In the genomic region with DNA sequence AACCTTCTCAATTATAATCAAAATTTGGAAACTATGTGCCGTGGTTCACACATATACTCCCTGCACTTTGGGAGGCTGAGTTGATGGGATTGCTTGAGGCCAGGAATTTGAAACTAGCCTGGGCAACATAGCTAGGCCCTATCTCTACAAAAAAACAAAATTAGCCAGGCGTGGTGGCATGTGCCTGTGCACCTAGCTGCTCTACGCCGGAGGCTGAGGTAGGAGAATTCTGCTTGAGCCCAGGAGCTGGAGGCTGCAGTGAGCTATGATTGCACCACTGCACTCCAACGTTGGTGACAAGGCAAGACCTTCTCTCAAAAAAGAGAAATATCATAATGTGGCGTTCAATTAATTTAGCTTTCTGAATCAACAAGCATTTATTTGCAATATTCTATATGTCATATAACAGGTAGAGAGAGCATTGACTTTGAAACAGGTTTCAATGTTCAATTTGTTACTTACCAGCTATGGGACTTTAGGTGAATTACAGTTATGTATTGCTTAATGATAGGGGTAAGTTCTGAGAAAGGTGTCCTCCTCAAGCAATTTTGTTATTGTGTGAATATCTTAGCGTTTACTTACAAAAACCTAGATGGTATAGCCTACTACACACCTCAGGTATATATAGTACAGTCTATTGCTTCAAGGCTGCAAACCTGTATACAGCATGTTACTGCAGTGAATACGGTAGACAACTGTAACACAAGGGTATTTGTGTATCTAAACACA, we compare ENCODE assay signal across 14 cellular contexts. TPM values are rescaled to one million over a fixed set of nuclear protein-coding genes. Genes with fewer than 3 reads are reported as not detected.
DNase-seq lines count a peak whose midpoint lies in the region; ATAC-seq and TF ChIP-seq lines count a peak whose summit lies in the region.
"Had no signal": no experiment of that assay in that cellular context is flagged by ENCODE, and none has a peak within 500 bp of the region (broad histone marks: within the 10 kb centered on the region; RNA-seq: fewer than 3 reads in every experiment).

No MANE protein-coding gene starts in this region.

- H3K4me2 ChIP-seq in trophoblast cell (ENCODE audit: low read length): no peak overlapping the region

- no peak overlapping the region for H4K12ac ChIP-seq in trophoblast cell (ENCODE audit: low read depth, low read length)

- POLR2A ChIA-PET in Caco-2 (lab: Charles Lee): no interaction called here

- no peaks in the 10 kb centered on the region for H3K27me3 Mint-ChIP-seq in CD4-positive, CD25-positive, alpha-beta regulatory T cell
- no peaks in the 10 kb centered on the region for H3K27me3 Mint-ChIP-seq in Caco-2 (ENCODE audit: insufficient read depth, unreplicated experiment)
- H3K27me3 Mint-ChIP-seq: CD8-positive, alpha-beta memory T cell; IgD-negative memory B cell had no signal

- peaks cover 15% of the 10 kb centered on the region for H3K79me1 ChIP-seq in trophoblast cell (ENCODE audit: low read length)

- peaks cover 8% of the 10 kb centered on the region for H3K79me2 ChIP-seq in trophoblast cell (ENCODE audit: control insufficient read depth, insufficient read depth, low read length, poor library complexity)

- H3K4me1 Mint-ChIP-seq in CD4-positive, CD25-positive, alpha-beta regulatory T cell: peaks cover 23 to 52% (median 36%) of the 10 kb centered on the region in 4 donors
- H3K4me1 Mint-ChIP-seq in Caco-2 (ENCODE audit: low read depth, unreplicated experiment): peaks cover 28% of the 10 kb centered on the region

- no peaks in the 10 kb centered on the region for H3K9me3 Mint-ChIP-seq in CD4-positive, CD25-positive, alpha-beta regulatory T cell
- H3K9me3 Mint-ChIP-seq in Caco-2 (ENCODE audit: unreplicated experiment): no peaks in the 10 kb centered on the region
- H3K9me3 Mint-ChIP-seq: CD8-positive, alpha-beta memory T cell; IgD-negative memory B cell had no signal

- no peak for TF ChIP-seq CTCF in Caco-2 (IDR thresholded peaks at IDR 0.05; ENCODE audit: insufficient read depth in 1 of 2, low read depth in 1 of 2, low read length in 1 of 2, severe bottlenecking in 1 of 2, unreplicated experiment in 1 of 2)

- CTCF ChIA-PET in Caco-2 (lab: Charles Lee): interaction anchor here (2.6 kb wide), 1 partner anchor 20 kb away, joined by 26 read pairs; no protein-coding TSS in a partner anchor

- no peak overlapping the region for H2BK120ac ChIP-seq in trophoblast cell (ENCODE audit: insufficient read depth, low read length, poor library complexity)

- H3K9ac ChIP-seq in SK-N-MC (ENCODE audit: insufficient read length): no peak overlapping the region
- no peak overlapping the region for H3K9ac ChIP-seq in trophoblast cell (ENCODE audit: low read length)

- H2BK5ac ChIP-seq in trophoblast cell (ENCODE audit: low read depth, low read length, poor library complexity): no peak overlapping the region

- H3K27ac Mint-ChIP-seq in CD4-positive, CD25-positive, alpha-beta regulatory T cell: peak overlapping the region in 1 of 3 donors; percentile 60
- no peak overlapping the region for H3K27ac Mint-ChIP-seq in Caco-2 (ENCODE audit: unreplicated experiment)
- H3K27ac Mint-ChIP-seq: IgD-negative memory B cell had no signal

- H3K36me3 Mint-ChIP-seq in CD4-positive, CD25-positive, alpha-beta regulatory T cell: no peaks in the 10 kb centered on the region
- peaks cover 39% of the 10 kb centered on the region for H3K36me3 Mint-ChIP-seq in Caco-2 (ENCODE audit: insufficient read depth, unreplicated experiment)

- BruUV-seq in Caco-2 (replicated peaks; lab: Mats Ljungman, UMichigan): no TSS peak

- peak overlapping the region in 3 of 4 donors; percentile 38 to 83 (median 55) for H3K4me3 Mint-ChIP-seq in CD4-positive, CD25-positive, alpha-beta regulatory T cell
- H3K4me3 Mint-ChIP-seq in Caco-2 (ENCODE audit: unreplicated experiment): peak overlapping the region; percentile 84

- no peak overlapping the region for H2BK12ac ChIP-seq in trophoblast cell (ENCODE audit: low read length)

- no peak overlapping the region for H3K14ac ChIP-seq in trophoblast cell (ENCODE audit: low read length)

- no peak for ATAC-seq in CD4-positive, CD25-positive, alpha-beta regulatory T cell (ENCODE audit: low read depth in 2 of 2)
- ATAC-seq in HG03159 (IDR thresholded peaks at IDR 0.05; ENCODE audit: unreplicated experiment) (no peak), HG02840 (IDR thresholded peaks at IDR 0.05; ENCODE audit: low FRiP score, unreplicated experiment) (no peak)

- no peak overlapping the region for H4K8ac ChIP-seq in trophoblast cell (ENCODE audit: low read depth, low read length)

- H3K9me3 ChIP-seq in CD4-positive, CD25-positive, alpha-beta regulatory T cell (ENCODE audit: control insufficient read depth in 2 of 2, low read length in 2 of 2): no peaks in the 10 kb centered on the region
- no peaks in the 10 kb centered on the region for H3K9me3 ChIP-seq in Caco-2
- no peaks in the 10 kb centered on the region for H3K9me3 ChIP-seq in SK-N-MC (ENCODE audit: low read depth, low read length)
- H3K9me3 ChIP-seq in trophoblast cell (ENCODE audit: insufficient read depth, low read depth, low read length): peaks cover 8% of the 10 kb centered on the region
- H3K9me3 ChIP-seq: BE2C had no signal

- no peak overlapping the region for H3K4ac ChIP-seq in trophoblast cell (ENCODE audit: low read depth, low read length)

- no peak overlapping the region for H2AK5ac ChIP-seq in trophoblast cell (ENCODE audit: low read length)

- no peaks in the 10 kb centered on the region for H3K36me3 ChIP-seq in CD4-positive, CD25-positive, alpha-beta regulatory T cell (ENCODE audit: control insufficient read depth, insufficient read depth, low read length)
- no peaks in the 10 kb centered on the region for H3K36me3 ChIP-seq in Caco-2 (ENCODE audit: control insufficient read depth, insufficient read depth, low read length)
- H3K36me3 ChIP-seq in SK-N-MC (ENCODE audit: insufficient read depth, low read length): no peaks in the 10 kb centered on the region
- H3K36me3 ChIP-seq in trophoblast cell (ENCODE audit: control insufficient read depth in 1 of 2, insufficient read depth in 2 of 2, low read length in 2 of 2): no peaks in the 10 kb centered on the region
- H3K36me3 ChIP-seq: BE2C had no signal

- H3K23ac ChIP-seq in trophoblast cell (ENCODE audit: low read length): no peak overlapping the region

- DNase-seq in CD4-positive, CD25-positive, alpha-beta regulatory T cell: no peak
- DNase-seq in Caco-2 (no peak), SK-N-MC (ENCODE audit: low read depth, low spot score) (no peak), trophoblast cell (peak; percentile 88 to 89), GOT3 (lab: John Stamatoyannopoulos, UW) (no peak)
- DNase-seq: BE2C; CD8-positive, alpha-beta memory T cell; DMS53; GF-D8; HCEC 1CT had no signal

- no peak overlapping the region for H4K91ac ChIP-seq in trophoblast cell (ENCODE audit: low read depth, low read length)

- no peak overlapping the region for H3K27ac ChIP-seq in CD4-positive, CD25-positive, alpha-beta regulatory T cell (ENCODE audit: insufficient read depth, low read length, poor library complexity, severe bottlenecking)
- H3K27ac ChIP-seq in SK-N-MC (peak overlapping the region; percentile 73), trophoblast cell (ENCODE audit: low read depth, low read length) (no peak overlapping the region)
- H3K27ac ChIP-seq: C4-2B had no signal

- no peak overlapping the region for H2AFZ ChIP-seq in trophoblast cell (ENCODE audit: insufficient read depth, low read length, poor library complexity)

- no peak overlapping the region for H3K4me3 ChIP-seq in CD4-positive, CD25-positive, alpha-beta regulatory T cell (ENCODE audit: low read depth, low read length)
- H3K4me3 ChIP-seq in Caco-2 (ENCODE audit: low read depth, low read length) (no peak overlapping the region), SK-N-MC (no peak overlapping the region; the same call in 1 of the 2 replicates), trophoblast cell (ENCODE audit: low read depth, low read length) (no peak overlapping the region)

- peaks cover 36% of the 10 kb centered on the region for H3K4me1 ChIP-seq in CD4-positive, CD25-positive, alpha-beta regulatory T cell (ENCODE audit: control insufficient read depth, insufficient read depth, low read length, poor library complexity, severe bottlenecking)
- peaks cover 19% of the 10 kb centered on the region for H3K4me1 ChIP-seq in Caco-2
- peaks cover 12 to 16% of the 10 kb centered on the region in 2 experiments for H3K4me1 ChIP-seq in trophoblast cell (ENCODE audit: control insufficient read depth in 1 of 2, insufficient read depth in 2 of 2, low read length in 2 of 2)
- H3K4me1 ChIP-seq: BE2C had no signal

- intact Hi-C loops in Caco-2 (cut with micrococcal nuclease; ENCODE audit: unreplicated experiment): no loop called here

- H3K27me3 ChIP-seq in CD4-positive, CD25-positive, alpha-beta regulatory T cell (ENCODE audit: control insufficient read depth, insufficient read depth, low read length): no peaks in the 10 kb centered on the region
- H3K27me3 ChIP-seq in Caco-2 (replicated peaks; ENCODE audit: control insufficient read depth, insufficient read depth, low read length) (no peaks in the 10 kb centered on the region), trophoblast cell (ENCODE audit: insufficient read depth, low read length) (no peaks in the 10 kb centered on the region)
- H3K27me3 ChIP-seq: BE2C had no signal

- no peak overlapping the region for H3K18ac ChIP-seq in trophoblast cell (ENCODE audit: low read length)

- no CpG with 5 or more reads among the region's 8 CpGs for WGBS in trophoblast cell (ENCODE audit: extremely low coverage, insufficient coverage, insufficient read length)

RNA-seq across cellular contexts. Expression of gene SYCP2, which starts 2.2 kb away (rescaled TPM):
- total RNA-seq in CD4-positive, CD25-positive, alpha-beta regulatory T cell: 9.1 TPM
- polyA plus RNA-seq in CD4-positive, CD25-positive, alpha-beta regulatory T cell: 1 to 10 TPM in 3 of 4 donors, under 1 TPM in 1; 0.32 to 1.7 (median 1.1) TPM
- total RNA-seq in Caco-2 (2022): 64.6 and 68.7 TPM in 2 replicates
- polyA plus RNA-seq in trophoblast cell (2013): 0.67 and 0.78 TPM in 2 replicates

RNA-seq across cellular contexts. Expression of gene PPP1R3D, which starts 4.5 kb away (rescaled TPM):
- 5.3 TPM for total RNA-seq in CD4-positive, CD25-positive, alpha-beta regulatory T cell
- 1 to 10 TPM; 1.9 to 3.0 (median 2.1) TPM for polyA plus RNA-seq in CD4-positive, CD25-positive, alpha-beta regulatory T cell
- total RNA-seq in Caco-2 (2022): 10.4 TPM in 2 replicates
- 3.3 and 3.8 TPM in 2 replicates for polyA plus RNA-seq in trophoblast cell (2013)

RNA-seq across cellular contexts. Expression of gene FAM217B, which starts 4.6 kb away (rescaled TPM):
- 15.8 TPM for total RNA-seq in CD4-positive, CD25-positive, alpha-beta regulatory T cell
- polyA plus RNA-seq in CD4-positive, CD25-positive, alpha-beta regulatory T cell: 10 to 100 TPM; 23.3 to 30.1 (median 25.9) TPM
- 60.3 and 65.3 TPM in 2 replicates for total RNA-seq in Caco-2 (2022)
- 8.5 and 8.9 TPM in 2 replicates for polyA plus RNA-seq in trophoblast cell (2013)

RNA-seq across cellular contexts. Expression of gene CDH26, which starts 22.6 kb away (rescaled TPM):
- 1.0 TPM for total RNA-seq in CD4-positive, CD25-positive, alpha-beta regulatory T cell
- polyA plus RNA-seq in CD4-positive, CD25-positive, alpha-beta regulatory T cell: under 1 TPM in 2 of 4 donors, not detected in 2; 0.24 to 0.31 TPM
- 1.2 and 1.5 TPM in 2 replicates for total RNA-seq in Caco-2 (2022)
- 0.23 and 0.29 TPM in 2 replicates for polyA plus RNA-seq in trophoblast cell (2013)
- polyA plus RNA-seq: CD8-positive, alpha-beta memory T cell; IgD-negative memory B cell had no signal

Comparison
In these comparisons a context has a peak if more than half of its experiments do, and no peak if none do; other contexts are left out.
1. DNase-seq: peak in trophoblast cell (2 of 2); none in CD4-positive, CD25-positive, alpha-beta regulatory T cell (0 of 3), Caco-2 (0 of 2), SK-N-MC (single experiment) and GOT3 (single experiment).